In the genomic region with DNA sequence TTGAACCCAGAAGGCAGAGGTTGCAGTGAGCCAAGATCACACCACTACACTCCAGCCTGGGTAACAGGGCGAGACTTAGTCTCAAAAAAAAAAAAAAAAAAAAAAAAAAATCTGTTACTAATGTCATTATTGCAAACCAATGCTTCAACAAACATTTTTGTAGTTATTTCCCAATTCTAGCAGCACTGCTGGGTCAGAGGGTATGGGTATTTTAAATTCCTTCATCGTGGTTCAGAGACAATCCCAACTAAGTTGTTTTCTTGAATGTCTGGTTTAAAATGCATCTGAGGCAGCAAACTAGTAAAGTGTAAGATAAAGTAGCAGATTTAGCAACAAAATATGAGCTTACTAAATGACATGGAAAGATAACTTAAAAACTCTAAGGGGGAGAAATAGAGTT, we compare ENCODE assay signal across 25 cellular contexts.
DNase-seq lines count a peak whose midpoint lies in the region; ATAC-seq and TF ChIP-seq lines count a peak whose summit lies in the region.
"Had no signal": no experiment of that assay in that cellular context is flagged by ENCODE, and none has a peak within 500 bp of the region (broad histone marks: within the 10 kb centered on the region; RNA-seq: fewer than 3 reads in every experiment).

No MANE protein-coding gene starts in this region.

- no peak overlapping the region for H4K8ac ChIP-seq in IMR-90 (ENCODE audit: low read depth in 2 of 2, low read length in 2 of 2)
- H4K8ac ChIP-seq in trophoblast cell (ENCODE audit: low read depth, low read length): no peak overlapping the region

- no peaks in the 10 kb centered on the region for H3K79me2 ChIP-seq in trophoblast cell (ENCODE audit: control insufficient read depth, insufficient read depth, low read length, poor library complexity)

- H3K79me1 ChIP-seq in IMR-90 (ENCODE audit: low read depth in 1 of 2, low read length in 2 of 2): peaks cover 24 to 51% of the 10 kb centered on the region in 2 experiments
- H3K79me1 ChIP-seq in trophoblast cell (ENCODE audit: low read length): no peaks in the 10 kb centered on the region

- no CpG with 5 or more reads among the region's 2 CpGs for WGBS in IMR-90 (ENCODE audit: extremely low coverage in 2 of 2, insufficient read length in 1 of 2), 2 experiments
- WGBS in trophoblast cell (ENCODE audit: extremely low coverage, insufficient coverage, insufficient read length): no CpG with 5 or more reads among the region's 2 CpGs

- peaks cover 0 to 5% (median 0%) of the 10 kb centered on the region in 5 donors for H3K27me3 Mint-ChIP-seq in naive thymus-derived CD4-positive, alpha-beta T cell
- H3K27me3 Mint-ChIP-seq: activated CD8-positive, alpha-beta memory T cell treated with anti-CD3 and anti-CD28 coated beads, Interleukin-2, amount 10 ng/mL, durations not matched to agents 7 days and 5 days had no signal

- no peak overlapping the region for H4K91ac ChIP-seq in IMR-90 (ENCODE audit: insufficient read depth, low read depth, low read length)
- H4K91ac ChIP-seq in trophoblast cell (ENCODE audit: low read depth, low read length): no peak overlapping the region

- no peaks in the 10 kb centered on the region for H3K36me3 Mint-ChIP-seq in naive thymus-derived CD4-positive, alpha-beta T cell
- H3K36me3 Mint-ChIP-seq: activated CD8-positive, alpha-beta memory T cell treated with anti-CD3 and anti-CD28 coated beads, Interleukin-2, amount 10 ng/mL, durations not matched to agents 7 days and 5 days; activated naive CD4-positive, alpha-beta T cell treated with anti-CD3 and anti-CD28 coated beads, Interleukin-2, amount 10 ng/mL, durations not matched to agents 7 days and 5 days; CD14-positive monocyte had no signal

- POLR2A ChIA-PET in IMR-90 (lab: Charles Lee; ENCODE audit: unreplicated experiment): no interaction called here
- POLR2A ChIA-PET in naive thymus-derived CD4-positive, alpha-beta T cell (lab: Charles Lee): no interaction called here

- intact Hi-C loops in IMR-90 (cut with micrococcal nuclease): no loop called here
- intact Hi-C loops in naive thymus-derived CD4-positive, alpha-beta T cell (cut with micrococcal nuclease): no loop called here

- H3K4me1 ChIP-seq in IMR-90 (ENCODE audit: control insufficient read depth, insufficient read depth, low read length) (peaks cover 2% of the 10 kb centered on the region; the same call in 1 of the 2 replicates), trophoblast cell (ENCODE audit: control insufficient read depth in 1 of 2, insufficient read depth in 2 of 2, low read length in 2 of 2) (no peaks in the 10 kb centered on the region), SJCRH30 (no peaks in the 10 kb centered on the region)
- H3K4me1 ChIP-seq in naive thymus-derived CD4-positive, alpha-beta T cell (ENCODE audit: control insufficient read depth in 2 of 2, insufficient read depth in 2 of 2, low read length in 2 of 2): no peaks in the 10 kb centered on the region
- H3K4me1 ChIP-seq: gastrocnemius medialis had no signal

- H3K18ac ChIP-seq in IMR-90 (ENCODE audit: low read depth, low read length) (no peak overlapping the region), trophoblast cell (ENCODE audit: low read length) (no peak overlapping the region)

- H2BK15ac ChIP-seq in IMR-90 (ENCODE audit: low read depth, low read length): no peak overlapping the region

- H2BK12ac ChIP-seq in trophoblast cell (ENCODE audit: low read length): no peak overlapping the region

- H3K23ac ChIP-seq in IMR-90 (ENCODE audit: low read depth, low read length): no peak overlapping the region
- H3K23ac ChIP-seq in trophoblast cell (ENCODE audit: low read length): no peak overlapping the region

- H4K20me1 ChIP-seq in IMR-90 (ENCODE audit: insufficient read depth, low read length): peaks cover 22% of the 10 kb centered on the region

- H2AK5ac ChIP-seq in IMR-90 (ENCODE audit: low read depth, low read length): no peak overlapping the region
- no peak overlapping the region for H2AK5ac ChIP-seq in trophoblast cell (ENCODE audit: low read length)

- H3K14ac ChIP-seq in IMR-90 (replicated peaks; ENCODE audit: low read depth, low read length) (no peak overlapping the region), trophoblast cell (ENCODE audit: low read length) (no peak overlapping the region)

- no peak overlapping the region for H2AK9ac ChIP-seq in IMR-90 (replicated peaks; ENCODE audit: low read depth, low read length, poor library complexity)

- no peak for TF ChIP-seq RAD21 in IMR-90 (IDR thresholded peaks at IDR 0.05; ENCODE audit: low read length)

- H2BK20ac ChIP-seq in IMR-90 (ENCODE audit: low read depth, low read length): no peak overlapping the region

- H3K4me3 Mint-ChIP-seq in naive thymus-derived CD4-positive, alpha-beta T cell: no peak overlapping the region
- H3K4me3 Mint-ChIP-seq: activated CD8-positive, alpha-beta memory T cell treated with anti-CD3 and anti-CD28 coated beads, Interleukin-2, amount 10 ng/mL, durations not matched to agents 7 days and 5 days; activated naive CD4-positive, alpha-beta T cell treated with anti-CD3 and anti-CD28 coated beads, Interleukin-2, amount 10 ng/mL, durations not matched to agents 7 days and 5 days; CD14-positive monocyte; neural crest cell had no signal

- peak overlapping the region; percentile 7; the same call in 1 of the 2 replicates for H3K27ac ChIP-seq in IMR-90 (ENCODE audit: insufficient read depth, low read length)
- no peak overlapping the region for H3K27ac ChIP-seq in trophoblast cell (ENCODE audit: low read depth, low read length)
- no peak overlapping the region for H3K27ac ChIP-seq in SJCRH30
- no peak overlapping the region for H3K27ac ChIP-seq in naive thymus-derived CD4-positive, alpha-beta T cell (ENCODE audit: low read depth, low read length)
- H3K27ac ChIP-seq: gastrocnemius medialis, KMS-11 had no signal

- H3K4me1 Mint-ChIP-seq in naive thymus-derived CD4-positive, alpha-beta T cell: no peaks in the 10 kb centered on the region
- H3K4me1 Mint-ChIP-seq: activated CD8-positive, alpha-beta memory T cell treated with anti-CD3 and anti-CD28 coated beads, Interleukin-2, amount 10 ng/mL, durations not matched to agents 7 days and 5 days; activated naive CD4-positive, alpha-beta T cell treated with anti-CD3 and anti-CD28 coated beads, Interleukin-2, amount 10 ng/mL, durations not matched to agents 7 days and 5 days; CD14-positive monocyte had no signal

- in situ Hi-C loops in IMR-90 (cut with MboI; ENCODE audit: low sequenced_read_pairs): no loop called here

- dilution Hi-C loops in IMR-90 (cut with HindIII; ENCODE audit: low sequenced_read_pairs, unreplicated experiment): no loop called here

- H3K9ac ChIP-seq in IMR-90 (ENCODE audit: low read depth, low read length) (no peak overlapping the region), trophoblast cell (ENCODE audit: low read length) (no peak overlapping the region)
- H3K9ac ChIP-seq: KMS-11 had no signal

- TF ChIP-seq CTCF in AG09309 (IDR thresholded peaks at IDR 0.05; ENCODE audit: control insufficient read depth, insufficient read depth, low read depth, low read length, missing control alignments) (no peak), IMR-90 (conservative IDR thresholded peaks at IDR 0.05; ENCODE audit: low read depth, low read length) (no peak), fibroblast of mammary gland (conservative IDR thresholded peaks at IDR 0.05; ENCODE audit: control insufficient read depth, insufficient read depth, low read depth, low read length) (no peak)

- no peak overlapping the region for H2AFZ ChIP-seq in IMR-90 (replicated peaks; ENCODE audit: low read length, poor library complexity)
- no peak overlapping the region for H2AFZ ChIP-seq in trophoblast cell (ENCODE audit: insufficient read depth, low read length, poor library complexity)

- H2BK120ac ChIP-seq in IMR-90 (ENCODE audit: low read depth, low read length) (no peak overlapping the region), trophoblast cell (ENCODE audit: insufficient read depth, low read length, poor library complexity) (no peak overlapping the region)

- BruUV-seq in IMR-90 (replicated peaks; lab: Mats Ljungman, UMichigan): no TSS peak

- H3K9me3 Mint-ChIP-seq in naive thymus-derived CD4-positive, alpha-beta T cell: no peaks in the 10 kb centered on the region
- H3K9me3 Mint-ChIP-seq: activated naive CD4-positive, alpha-beta T cell treated with anti-CD3 and anti-CD28 coated beads, Interleukin-2, amount 10 ng/mL, durations not matched to agents 7 days and 5 days; CD14-positive monocyte; neural crest cell had no signal

- peak; percentile 61 for DNase-seq in AG09309 (ENCODE audit: low read depth)
- DNase-seq in IMR-90: peak; percentile 54
- DNase-seq in fibroblast of mammary gland (ENCODE audit: low read depth): peak; percentile 62
- DNase-seq in trophoblast cell: peak; percentile 52 to 94
- DNase-seq in SJCRH30: no peak
- no peak for DNase-seq in HPDE6-E6E7 (ENCODE audit: extremely low spot score)
- no peak for DNase-seq in NCI-H446 treated with DMSO at 0.1 percent for 48 hours (lab: John Stamatoyannopoulos, UW)
- DNase-seq in naive thymus-derived CD4-positive, alpha-beta T cell: no peak
- DNase-seq: activated CD4-positive, alpha-beta T cell treated with anti-CD3 and anti-CD28 coated beads, Interleukin-2, amount 50 U/mL, for 1 hour; activated CD8-positive, alpha-beta memory T cell treated with anti-CD3 and anti-CD28 coated beads, Interleukin-2, amount 10 ng/mL, durations not matched to agents 7 days and 5 days; activated naive CD4-positive, alpha-beta T cell treated with anti-CD3 and anti-CD28 coated beads, Interleukin-2, amount 10 ng/mL, durations not matched to agents 7 days and 5 days; anterior cingulate cortex; central memory CD4-positive, alpha-beta T cell; gastrocnemius medialis; hippocampal formation; NCI-H1436 treated with DMSO at 0.1 percent for 48 hours; NCI-H524; NK-92 treated with Interleukin-12 subunit alpha and Interleukin-12 subunit beta, amount 100 ng/mL, for 24 hours; SHP77; T-helper 9 cell; upper lobe of left lung had no signal

- H3K36me3 ChIP-seq in IMR-90 (ENCODE audit: control insufficient read depth, insufficient read depth, low read length): peaks cover 35% of the 10 kb centered on the region
- peaks cover 3 to 13% of the 10 kb centered on the region in 2 experiments for H3K36me3 ChIP-seq in trophoblast cell (ENCODE audit: control insufficient read depth in 1 of 2, insufficient read depth in 2 of 2, low read length in 2 of 2)
- peaks cover 21% of the 10 kb centered on the region for H3K36me3 ChIP-seq in SJCRH30
- H3K36me3 ChIP-seq in naive thymus-derived CD4-positive, alpha-beta T cell (ENCODE audit: control insufficient read depth in 2 of 3, insufficient read depth in 3 of 3, low read length in 3 of 3): no peaks in the 10 kb centered on the region

- peak; percentile 77 for ATAC-seq in IMR-90 (ENCODE audit: low read depth)
- ATAC-seq in naive thymus-derived CD4-positive, alpha-beta T cell: no peak
- ATAC-seq: activated CD8-positive, alpha-beta memory T cell treated with anti-CD3 and anti-CD28 coated beads, Interleukin-2, amount 10 ng/mL, durations not matched to agents 7 days and 5 days; gastrocnemius medialis had no signal

- H3K4me3 ChIP-seq in AG09309 (ENCODE audit: control insufficient read depth, low read depth, low read length) (no peak overlapping the region), IMR-90 (ENCODE audit: insufficient read depth, low read depth, low read length) (no peak overlapping the region), fibroblast of mammary gland (ENCODE audit: control insufficient read depth, low read depth, low read length) (no peak overlapping the region), trophoblast cell (ENCODE audit: low read depth, low read length) (no peak overlapping the region), SJCRH30 (no peak overlapping the region)
- no peak overlapping the region for H3K4me3 ChIP-seq in naive thymus-derived CD4-positive, alpha-beta T cell (ENCODE audit: low read length)
- H3K4me3 ChIP-seq: gastrocnemius medialis, lung, upper lobe of left lung had no signal

- peaks cover 5% of the 10 kb centered on the region; the same call in 1 of the 2 replicates for H3K9me1 ChIP-seq in IMR-90 (ENCODE audit: insufficient read depth, low read length)

- H3K27me3 ChIP-seq in IMR-90 (ENCODE audit: control insufficient read depth, insufficient read depth, low read length): no peaks in the 10 kb centered on the region
- H3K27me3 ChIP-seq in trophoblast cell (ENCODE audit: insufficient read depth, low read length): no peaks in the 10 kb centered on the region
- no peaks in the 10 kb centered on the region for H3K27me3 ChIP-seq in SJCRH30
- H3K27me3 ChIP-seq in naive thymus-derived CD4-positive, alpha-beta T cell (ENCODE audit: control insufficient read depth in 2 of 2, insufficient read depth in 2 of 2, low read length in 2 of 2): no peaks in the 10 kb centered on the region
- H3K27me3 ChIP-seq: gastrocnemius medialis, upper lobe of left lung had no signal

- no peak for TF ChIP-seq POLR2A in IMR-90 (IDR thresholded peaks at IDR 0.05; ENCODE audit: low read depth, low read length)

- H4K12ac ChIP-seq in trophoblast cell (ENCODE audit: low read depth, low read length): no peak overlapping the region

- H3K56ac ChIP-seq in IMR-90 (ENCODE audit: extremely low read depth, insufficient read depth, low read length): no peak overlapping the region

- no peak overlapping the region for H3K4me2 ChIP-seq in IMR-90 (ENCODE audit: low read depth, low read length)
- H3K4me2 ChIP-seq in trophoblast cell (ENCODE audit: low read length): no peak overlapping the region
- H3K4me2 ChIP-seq: KMS-11 had no signal

- CTCF ChIA-PET in IMR-90 (lab: Yijun Ruan, JAX): no interaction called here
- CTCF ChIA-PET in naive thymus-derived CD4-positive, alpha-beta T cell (lab: Charles Lee): no interaction called here

- H3K4ac ChIP-seq in IMR-90 (ENCODE audit: low read depth, low read length): no peak overlapping the region
- no peak overlapping the region for H3K4ac ChIP-seq in trophoblast cell (ENCODE audit: low read depth, low read length)

- no peak overlapping the region for H3K27ac Mint-ChIP-seq in naive thymus-derived CD4-positive, alpha-beta T cell
- H3K27ac Mint-ChIP-seq: activated CD8-positive, alpha-beta memory T cell treated with anti-CD3 and anti-CD28 coated beads, Interleukin-2, amount 10 ng/mL, durations not matched to agents 7 days and 5 days; activated naive CD4-positive, alpha-beta T cell treated with anti-CD3 and anti-CD28 coated beads, Interleukin-2, amount 10 ng/mL, durations not matched to agents 7 days and 5 days had no signal

- H2BK5ac ChIP-seq in IMR-90 (ENCODE audit: low read depth, low read length, poor library complexity, severe bottlenecking): peak overlapping the region; percentile 8
- H2BK5ac ChIP-seq in trophoblast cell (ENCODE audit: low read depth, low read length, poor library complexity): no peak overlapping the region

- H4K5ac ChIP-seq in IMR-90 (ENCODE audit: low read depth, low read length): no peak overlapping the region

- no peaks in the 10 kb centered on the region for H3K9me3 ChIP-seq in IMR-90 (ENCODE audit: control insufficient read depth, insufficient read depth, low read length)
- H3K9me3 ChIP-seq in trophoblast cell (ENCODE audit: insufficient read depth, low read depth, low read length): no peaks in the 10 kb centered on the region
- no peaks in the 10 kb centered on the region for H3K9me3 ChIP-seq in SJCRH30 (replicated peaks)
- H3K9me3 ChIP-seq in naive thymus-derived CD4-positive, alpha-beta T cell (ENCODE audit: control insufficient read depth in 2 of 3, low read length in 3 of 3): no peaks in the 10 kb centered on the region
- H3K9me3 ChIP-seq: gastrocnemius medialis, upper lobe of left lung had no signal

Comparison
In these comparisons a context has a peak if more than half of its experiments do, and no peak if none do; other contexts are left out.
1. DNase-seq: peak in AG09309 (single experiment), IMR-90 (single experiment), fibroblast of mammary gland (single experiment) and trophoblast cell (2 of 2); none in SJCRH30 (0 of 2), HPDE6-E6E7 (single experiment), NCI-H446 treated with DMSO at 0.1 percent for 48 hours (single experiment) and naive thymus-derived CD4-positive, alpha-beta T cell (0 of 9).